8 cellular contexts compared by ENCODE assay signal in the genomic region with DNA sequence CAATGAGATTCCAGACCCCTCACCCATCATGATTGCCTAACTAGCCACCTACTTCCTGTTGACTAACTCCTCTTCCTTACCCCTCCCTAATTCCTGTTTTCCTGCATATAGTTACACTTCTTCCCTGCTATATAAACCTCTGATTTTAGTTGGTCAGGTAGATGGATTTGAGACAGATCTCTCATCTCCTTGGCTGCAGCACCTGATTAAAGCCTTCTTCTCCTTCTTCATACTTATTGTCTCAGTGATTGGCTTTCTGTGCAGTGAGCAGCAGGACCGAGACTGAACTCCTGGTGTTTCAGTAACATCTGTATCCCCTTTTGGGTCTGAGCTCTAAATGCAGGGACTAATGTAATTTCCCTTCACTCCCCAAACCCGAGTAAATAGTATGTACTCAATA.
"Had no signal": no experiment of that assay in that cellular context is flagged by ENCODE, and none has a peak within 500 bp of the region (broad histone marks: within the 10 kb centered on the region; RNA-seq: fewer than 3 reads in every experiment).

No MANE protein-coding gene starts in this region.

- DNase-seq: H9, HCEC 1CT, HFFc6, Karpas-422, KBM-7 had no signal

- H3K27ac ChIP-seq: HL-60, KMS-11 had no signal

- H3K9ac ChIP-seq: KMS-11 had no signal

- H3K4me2 ChIP-seq: GM23338, KMS-11 had no signal

- H3K4me3 ChIP-seq: GM23338 had no signal

- ATAC-seq: GM23338 had no signal
